Comparison of ENCODE assay signal across 17 cellular contexts in genomic region chr13:51258612-51259358, GRCh38. TPM values are rescaled to one million over a fixed set of nuclear protein-coding genes. Genes with fewer than 3 reads are reported as not detected.
DNase-seq lines count a peak whose midpoint lies in the region; ATAC-seq and TF ChIP-seq lines count a peak whose summit lies in the region.
"Had no signal": no experiment of that assay in that cellular context is flagged by ENCODE, and none has a peak within 500 bp of the region (broad histone marks: within the 10 kb centered on the region; RNA-seq: fewer than 3 reads in every experiment).

No MANE protein-coding gene starts in this region.

- no peaks in the 10 kb centered on the region for H4K20me1 ChIP-seq in Karpas-422 (ENCODE audit: insufficient read depth, low read depth, low read length)

- peak; percentile 59 for DNase-seq in Karpas-422
- DNase-seq in NOMO-1 treated with DMSO at 0.1 percent for 48 hours (lab: John Stamatoyannopoulos, UW; ENCODE audit: unreplicated experiment), result peak; percentile 12
- DNase-seq in left cardiac atrium, result no peak
- DNase-seq in progenitor cell of endocrine pancreas (ENCODE audit: low spot score, unreplicated experiment), result no peak
- no peak for DNase-seq in T-helper 9 cell
- no peak for DNase-seq in NCI-H748 treated with DMSO at 0.1 percent for 48 hours (lab: John Stamatoyannopoulos, UW)
- no peak for DNase-seq in putamen (ENCODE audit: low spot score)
- DNase-seq in activated CD4-positive, alpha-beta T cell treated with anti-CD3 and anti-CD28 coated beads, Interleukin-2, amount 10 ng/mL, durations not matched to agents 7 days and 5 days, result no peak
- DNase-seq: activated CD4-positive, CD25-positive, alpha-beta regulatory T cell treated with anti-CD3 and anti-CD28 coated beads, Interleukin-2, amount 50 U/mL, for 72 hours; activated CD8-positive, alpha-beta memory T cell treated with anti-CD3 and anti-CD28 coated beads, Interleukin-2, amount 50 U/mL, for 4 hours; activated naive CD4-positive, alpha-beta T cell; AML-193; stimulated activated CD4-positive, alpha-beta T cell treated with anti-CD3 and anti-CD28 coated beads, Interleukin-1b, Interleukin-23, amount 100 ng/mL, for 48 hours; T-helper 17 cell had no signal

- H3K27ac ChIP-seq in Karpas-422 (ENCODE audit: low read length), result no peak overlapping the region
- H3K27ac ChIP-seq: hepatocyte, suprapubic skin had no signal

- no peaks in the 10 kb centered on the region for H3K36me3 Mint-ChIP-seq in progenitor cell of endocrine pancreas (ENCODE audit: insufficient read depth)
- H3K36me3 Mint-ChIP-seq in activated CD4-positive, alpha-beta T cell treated with anti-CD3 and anti-CD28 coated beads, Interleukin-2, amount 10 ng/mL, durations not matched to agents 7 days and 5 days (ENCODE audit: low read depth), result no peaks in the 10 kb centered on the region

- no peak overlapping the region for H3K4me3 ChIP-seq in Karpas-422 (ENCODE audit: low read length)
- H3K4me3 ChIP-seq: hepatocyte, suprapubic skin had no signal

- no peak overlapping the region for H3K4me3 Mint-ChIP-seq in progenitor cell of endocrine pancreas (ENCODE audit: low read depth)
- H3K4me3 Mint-ChIP-seq in activated CD4-positive, alpha-beta T cell treated with anti-CD3 and anti-CD28 coated beads, Interleukin-2, amount 10 ng/mL, durations not matched to agents 7 days and 5 days, result no peak overlapping the region
- H3K4me3 Mint-ChIP-seq: T-helper 17 cell had no signal

- H3K4me1 Mint-ChIP-seq in progenitor cell of endocrine pancreas (ENCODE audit: low read depth), result no peaks in the 10 kb centered on the region
- H3K4me1 Mint-ChIP-seq in activated CD4-positive, alpha-beta T cell treated with anti-CD3 and anti-CD28 coated beads, Interleukin-2, amount 10 ng/mL, durations not matched to agents 7 days and 5 days, result no peaks in the 10 kb centered on the region
- H3K4me1 Mint-ChIP-seq: T-helper 17 cell had no signal

- peak overlapping the region; percentile 74 for H3K27ac Mint-ChIP-seq in progenitor cell of endocrine pancreas
- no peak overlapping the region for H3K27ac Mint-ChIP-seq in activated CD4-positive, alpha-beta T cell treated with anti-CD3 and anti-CD28 coated beads, Interleukin-2, amount 10 ng/mL, durations not matched to agents 7 days and 5 days
- H3K27ac Mint-ChIP-seq: T-helper 17 cell had no signal

- H3K27me3 Mint-ChIP-seq in progenitor cell of endocrine pancreas, result no peaks in the 10 kb centered on the region
- no peaks in the 10 kb centered on the region for H3K27me3 Mint-ChIP-seq in activated CD4-positive, alpha-beta T cell treated with anti-CD3 and anti-CD28 coated beads, Interleukin-2, amount 10 ng/mL, durations not matched to agents 7 days and 5 days

- H3K79me2 ChIP-seq in Karpas-422 (ENCODE audit: low read length), result no peaks in the 10 kb centered on the region
- H3K79me2 ChIP-seq: hepatocyte had no signal

- no peak overlapping the region for H3K4me2 ChIP-seq in Karpas-422 (ENCODE audit: low read depth, low read length, poor library complexity, severe bottlenecking)
- H3K4me2 ChIP-seq: hepatocyte had no signal

- peak; percentile 59 to 62 for ATAC-seq in left cardiac atrium
- ATAC-seq: T-helper 17 cell had no signal

- no peak overlapping the region for H3K9ac ChIP-seq in Karpas-422 (ENCODE audit: low read length)

- CTCF ChIA-PET in activated CD4-positive, alpha-beta T cell treated with anti-CD3 and anti-CD28 coated beads, Interleukin-2, amount 10 ng/mL, durations not matched to agents 7 days and 5 days (lab: Charles Lee), result interaction anchor here (0.6 kb wide), 1 partner anchor 291 kb away, joined by 3 read pairs; no protein-coding TSS in a partner anchor

- POLR2A ChIA-PET in activated CD4-positive, alpha-beta T cell treated with anti-CD3 and anti-CD28 coated beads, Interleukin-2, amount 10 ng/mL, durations not matched to agents 7 days and 5 days (lab: Charles Lee), result no interaction called here

- intact Hi-C loops in left cardiac atrium (cut with DNase I), result no loop called here

- no peaks in the 10 kb centered on the region for H3K9me3 Mint-ChIP-seq in progenitor cell of endocrine pancreas (ENCODE audit: low read depth)
- H3K9me3 Mint-ChIP-seq in activated CD4-positive, alpha-beta T cell treated with anti-CD3 and anti-CD28 coated beads, Interleukin-2, amount 10 ng/mL, durations not matched to agents 7 days and 5 days, result no peaks in the 10 kb centered on the region

- H2AFZ ChIP-seq in Karpas-422 (ENCODE audit: low read length), result no peak overlapping the region
- H2AFZ ChIP-seq: hepatocyte had no signal

- H3K9me2 ChIP-seq in Karpas-422 (replicated peaks; ENCODE audit: insufficient read depth, low read length), result no peaks in the 10 kb centered on the region

- H3K36me3 ChIP-seq in Karpas-422 (ENCODE audit: insufficient read depth, low read length), result no peaks in the 10 kb centered on the region
- H3K36me3 ChIP-seq: suprapubic skin had no signal

- no peaks in the 10 kb centered on the region for H3K9me3 ChIP-seq in Karpas-422 (ENCODE audit: low read length)
- H3K9me3 ChIP-seq: suprapubic skin had no signal

- no peak for TF ChIP-seq CTCF in progenitor cell of endocrine pancreas (IDR thresholded peaks at IDR 0.05; ENCODE audit: unreplicated experiment)

- H3K27me3 ChIP-seq in Karpas-422 (ENCODE audit: low read length), result no peaks in the 10 kb centered on the region
- H3K27me3 ChIP-seq: hepatocyte, suprapubic skin had no signal

- H3K4me1 ChIP-seq in Karpas-422 (ENCODE audit: low read length), result peaks cover 19% of the 10 kb centered on the region
- H3K4me1 ChIP-seq: suprapubic skin had no signal

RNA-seq across cellular contexts. Expression of gene FAM124A, which starts 36.6 kb away (rescaled TPM):
- total RNA-seq in Karpas-422 (2014; rRNA removed; shearing (Covaris generic); ENCODE audit: low replicate concordance), result not detected in 2 replicates
- total RNA-seq in left cardiac atrium, result 1 to 10 TPM; 5.9 to 10.0 TPM
- 1.5 and 1.6 TPM in 2 replicates for total RNA-seq in progenitor cell of endocrine pancreas
- not detected for total RNA-seq in activated CD4-positive, alpha-beta T cell treated with anti-CD3 and anti-CD28 coated beads, Interleukin-2, amount 10 ng/mL, durations not matched to agents 7 days and 5 days
- total RNA-seq: LHCN-M2 had no signal

Comparison
In these comparisons a context has a peak if more than half of its experiments do, and no peak if none do; other contexts are left out.
1. DNase-seq: peak in Karpas-422 (single experiment) and NOMO-1 treated with DMSO at 0.1 percent for 48 hours (single experiment); none in left cardiac atrium (single experiment), progenitor cell of endocrine pancreas (single experiment), T-helper 9 cell (single experiment), NCI-H748 treated with DMSO at 0.1 percent for 48 hours (single experiment), putamen (single experiment) and activated CD4-positive, alpha-beta T cell treated with anti-CD3 and anti-CD28 coated beads, Interleukin-2, amount 10 ng/mL, durations not matched to agents 7 days and 5 days (single experiment).